28 cellular contexts compared by ENCODE assay signal in genomic region chr4:116881077-116881476, GRCh38.
DNase-seq lines count a peak whose midpoint lies in the region; ATAC-seq and TF ChIP-seq lines count a peak whose summit lies in the region.
"Had no signal": no experiment of that assay in that cellular context is flagged by ENCODE, and none has a peak within 500 bp of the region (broad histone marks: within the 10 kb centered on the region; RNA-seq: fewer than 3 reads in every experiment).

No MANE protein-coding gene starts in this region.

- H2BK120ac ChIP-seq in mesendoderm (ENCODE audit: low read depth, low read length) = no peak overlapping the region

- H2BK5ac ChIP-seq in mesendoderm (ENCODE audit: low read length) = no peak overlapping the region

- no peak overlapping the region for H4K8ac ChIP-seq in mesendoderm (ENCODE audit: low read depth, low read length)

- H3K9ac ChIP-seq in mesendoderm (ENCODE audit: low read length) = no peak overlapping the region

- H3K56ac ChIP-seq in mesendoderm (ENCODE audit: low read length) = no peak overlapping the region

- no peaks in the 10 kb centered on the region for H3K79me1 ChIP-seq in mesendoderm (ENCODE audit: low read length)

- H3K4me3 ChIP-seq in BE2C (ENCODE audit: low read depth, low read length) (no peak overlapping the region), mesendoderm (ENCODE audit: low read length) (no peak overlapping the region)
- H3K4me3 ChIP-seq: A549, heart right ventricle, K562, left ventricle myocardium inferior, ovary, upper lobe of left lung had no signal

- H3K4me1 ChIP-seq in BE2C (peaks cover 2% of the 10 kb centered on the region; the same call in 1 of the 2 replicates), mesendoderm (ENCODE audit: control insufficient read depth, low read depth, low read length) (no peaks in the 10 kb centered on the region)
- H3K4me1 ChIP-seq: A549, Caco-2, heart right ventricle, left ventricle myocardium inferior, upper lobe of left lung had no signal

- ATAC-seq in GM18858 (IDR thresholded peaks at IDR 0.05; ENCODE audit: unreplicated experiment) (peak; percentile 49), GM21423 (IDR thresholded peaks at IDR 0.05; ENCODE audit: unreplicated experiment) (peak; percentile 86), HG02981 (IDR thresholded peaks at IDR 0.05; ENCODE audit: unreplicated experiment) (peak; percentile 94)
- ATAC-seq: A549; activated T-helper 17 cell treated with anti-CD3 and anti-CD28 coated beads, Interleukin-2, amount 50 U/mL, for 72 hours; heart right ventricle; K562; natural killer cell; sciatic nerve; SK-N-SH treated with all-trans-retinoic acid at 6 μM for 48 hours had no signal

- peak; percentile 5 for DNase-seq in KBM-7
- DNase-seq in stimulated activated CD4-positive, alpha-beta T cell treated with anti-CD3 and anti-CD28 coated beads, Interleukin-1b, Interleukin-23, amount 100 ng/mL, for 48 hours = no peak
- no peak for DNase-seq in BE2C
- no peak for DNase-seq in CD1c-positive myeloid dendritic cell (ENCODE audit: extremely low spot score)
- no peak for DNase-seq in mesendoderm
- DNase-seq: activated CD4-positive, alpha-beta T cell treated with anti-CD3 and anti-CD28 coated beads, Interleukin-2, amount 10 ng/mL, durations not matched to agents 7 days and 5 days; activated naive CD8-positive, alpha-beta T cell treated with anti-CD3 and anti-CD28 coated beads, Interleukin-2, amount 10 ng/mL, durations not matched to agents 7 days and 5 days; Caco-2; cerebellar nuclear complex; heart right ventricle; left ventricle myocardium inferior; midbrain; natural killer cell; NCI-H146; NCI-H2171 treated with DMSO at 0.1 percent for 48 hours; NCI-H526; ovary; upper lobe of left lung had no signal

- no peak overlapping the region for H3K18ac ChIP-seq in mesendoderm (ENCODE audit: low read length)

- H3K4me2 ChIP-seq in mesendoderm (ENCODE audit: low read length) = no peak overlapping the region
- H3K4me2 ChIP-seq: A549 had no signal

- in situ Hi-C loops in KBM-7 (cut with MboI; ENCODE audit: low pct_unique_long_range_greater_than_20kb, low sequenced_read_pairs) = no loop called here

- no peak overlapping the region for H3K23ac ChIP-seq in mesendoderm (ENCODE audit: low read length)

- no peak overlapping the region for H4K5ac ChIP-seq in mesendoderm (ENCODE audit: low read length)

- no peak overlapping the region for H2BK15ac ChIP-seq in mesendoderm (replicated peaks; ENCODE audit: low read depth)

- H3K36me3 ChIP-seq in BE2C (no peaks in the 10 kb centered on the region), mesendoderm (ENCODE audit: control insufficient read depth, insufficient read depth, low read length) (no peaks in the 10 kb centered on the region)
- H3K36me3 ChIP-seq: heart right ventricle, left ventricle myocardium inferior, ovary, upper lobe of left lung had no signal

- no CpG with 5 or more reads among the region's 1 CpG for WGBS in mesendoderm (ENCODE audit: extremely low coverage, insufficient coverage, low lambda C conversion rate)

- no peak for TF ChIP-seq CTCF in BE2C (IDR thresholded peaks at IDR 0.05; ENCODE audit: low read depth, low read length)

- H3K79me2 ChIP-seq in mesendoderm (ENCODE audit: control insufficient read depth, insufficient read depth, low read length) = no peaks in the 10 kb centered on the region

- H2AK5ac ChIP-seq in mesendoderm (ENCODE audit: low read length) = no peak overlapping the region

- no peaks in the 10 kb centered on the region for H3K27me3 ChIP-seq in BE2C
- H3K27me3 ChIP-seq in mesendoderm (ENCODE audit: insufficient read depth, low read length, poor library complexity) = no peaks in the 10 kb centered on the region
- H3K27me3 ChIP-seq: heart right ventricle, ovary, upper lobe of left lung had no signal

- H3K4ac ChIP-seq in mesendoderm (ENCODE audit: low read depth, low read length) = no peak overlapping the region

- H3K9me3 ChIP-seq in BE2C = no peaks in the 10 kb centered on the region
- H3K9me3 ChIP-seq: A549, Caco-2, heart right ventricle, left ventricle myocardium inferior, ovary, upper lobe of left lung had no signal

- no peak overlapping the region for H3K27ac ChIP-seq in mesendoderm (ENCODE audit: low read depth, low read length)
- H3K27ac ChIP-seq: A549, epithelial cell of prostate, heart right ventricle, left ventricle myocardium inferior, ovary, upper lobe of left lung, VCaP had no signal
